In the genomic region with DNA sequence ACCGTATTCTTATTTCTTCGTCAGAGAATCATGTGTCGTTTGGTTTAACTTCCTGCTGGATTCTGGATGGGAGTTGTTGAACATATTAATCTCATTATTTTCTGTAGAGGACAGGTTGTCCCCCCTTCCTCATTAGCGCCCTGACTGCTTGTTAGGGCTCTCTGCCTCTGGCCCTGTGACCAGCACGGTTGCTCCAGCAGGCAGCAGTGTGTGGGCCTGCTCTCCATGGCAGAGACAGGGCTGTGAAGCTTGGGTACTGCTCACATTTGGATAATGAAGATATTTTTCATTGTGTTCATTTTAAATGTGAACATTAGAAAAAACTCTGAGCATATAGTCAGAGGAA, we compare ENCODE assay signal across 21 cellular contexts.
DNase-seq lines count a peak whose midpoint lies in the region; ATAC-seq and TF ChIP-seq lines count a peak whose summit lies in the region.
"Had no signal": no experiment of that assay in that cellular context is flagged by ENCODE, and none has a peak within 500 bp of the region (broad histone marks: within the 10 kb centered on the region; RNA-seq: fewer than 3 reads in every experiment).

No MANE protein-coding gene starts in this region.

- peaks cover 94% of the 10 kb centered on the region for H3K36me3 Mint-ChIP-seq in activated T-cell treated with anti-CD3 and anti-CD28 coated beads, Interleukin-2, amount 50 U/mL, for 24 hours (ENCODE audit: low read depth)
- H3K36me3 Mint-ChIP-seq in osteocyte (ENCODE audit: unreplicated experiment) = peaks cover 18% of the 10 kb centered on the region

- no peak overlapping the region for H3K4me3 ChIP-seq in duodenal mucosa (ENCODE audit: low read depth in 1 of 2, low read length in 2 of 2)
- no peak overlapping the region for H3K4me3 ChIP-seq in stomach smooth muscle (ENCODE audit: low read length in 2 of 2)
- H3K4me3 ChIP-seq: adrenal gland had no signal

- H3K36me3 ChIP-seq in duodenal mucosa (ENCODE audit: control insufficient read depth in 1 of 2, insufficient read depth in 2 of 2, low read length in 2 of 2) (peaks cover 20 to 75% of the 10 kb centered on the region in 2 donors), stomach smooth muscle (ENCODE audit: control insufficient read depth in 2 of 2, insufficient read depth in 2 of 2, low read length in 2 of 2) (peaks cover 15 to 24% of the 10 kb centered on the region in 2 donors)

- H3K9ac ChIP-seq in duodenal mucosa (ENCODE audit: low read depth in 1 of 2, low read length in 2 of 2) (no peak overlapping the region), stomach smooth muscle (ENCODE audit: low read length in 2 of 2) (no peak overlapping the region)

- no peak for TF ChIP-seq CTCF in osteocyte (IDR thresholded peaks at IDR 0.05)

- H3K9me3 ChIP-seq in duodenal mucosa (ENCODE audit: control insufficient read depth in 1 of 2, low read length in 2 of 2) (no peaks in the 10 kb centered on the region), stomach smooth muscle (ENCODE audit: control insufficient read depth in 2 of 2, low read length in 2 of 2) (no peaks in the 10 kb centered on the region)
- H3K9me3 ChIP-seq: adrenal gland had no signal

- H3K4me1 ChIP-seq in duodenal mucosa (ENCODE audit: control insufficient read depth in 1 of 2, insufficient read depth in 2 of 2, low read length in 2 of 2) (peaks cover 11% of the 10 kb centered on the region in 2 donors), stomach smooth muscle (ENCODE audit: control insufficient read depth, insufficient read depth, low read length) (peaks cover 51% of the 10 kb centered on the region)

- peak overlapping the region; percentile 11 for H3K27ac Mint-ChIP-seq in activated T-cell treated with anti-CD3 and anti-CD28 coated beads, Interleukin-2, amount 50 U/mL, for 24 hours
- peak overlapping the region; percentile 41 for H3K27ac Mint-ChIP-seq in osteocyte (ENCODE audit: unreplicated experiment)
- H3K27ac Mint-ChIP-seq: mesothelial cell of epicardium had no signal

- peak overlapping the region; percentile 1 for H3K27ac ChIP-seq in duodenal mucosa (ENCODE audit: low read depth, low read length)
- H3K27ac ChIP-seq in stomach smooth muscle (ENCODE audit: low read length) = peak overlapping the region; percentile 97
- H3K27ac ChIP-seq: adrenal gland had no signal

- H3K9me3 Mint-ChIP-seq in activated T-cell treated with anti-CD3 and anti-CD28 coated beads, Interleukin-2, amount 50 U/mL, for 24 hours = no peaks in the 10 kb centered on the region
- no peaks in the 10 kb centered on the region for H3K9me3 Mint-ChIP-seq in osteocyte (ENCODE audit: unreplicated experiment)
- H3K9me3 Mint-ChIP-seq: mesothelial cell of epicardium had no signal

- no peak for DNase-seq in activated T-cell treated with anti-CD3 and anti-CD28 coated beads, Interleukin-2, amount 50 U/mL, for 24 hours
- DNase-seq in activated T-cell treated with anti-CD3 and anti-CD28 coated beads, Interleukin-2, amount 50 U/mL, for 48 hours = no peak
- no peak for DNase-seq in osteocyte (ENCODE audit: extremely low spot score, unreplicated experiment)
- DNase-seq in posterior vena cava (ENCODE audit: low spot score) = no peak
- DNase-seq in SKM-1 (lab: John Stamatoyannopoulos, UW; ENCODE audit: unreplicated experiment) = no peak
- DNase-seq: activated CD4-positive, alpha-beta T cell treated with anti-CD3 and anti-CD28 coated beads for 1 hour; activated effector memory CD4-positive, alpha-beta T cell treated with Interleukin-2 at 50 U/mL for 16 hours; adrenal gland; central memory CD4-positive, alpha-beta T cell; effector CD8-positive, alpha-beta T cell; Kasumi-1; NCI-H1048; NCI-H1930; stimulated activated CD4-positive, alpha-beta T cell treated with anti-CD3 and anti-CD28 coated beads, Interleukin-1b, Interleukin-23, amount 100 ng/mL, for 48 hours; stimulated activated naive CD4-positive, alpha-beta T cell treated with Interleukin-2 at 50 U/mL for 16 hours; T1000 had no signal

- intact Hi-C loops in posterior vena cava (cut with DNase I) = no loop called here

- no peak overlapping the region for H3K4me3 Mint-ChIP-seq in activated T-cell treated with anti-CD3 and anti-CD28 coated beads, Interleukin-2, amount 50 U/mL, for 24 hours
- no peak overlapping the region for H3K4me3 Mint-ChIP-seq in osteocyte (ENCODE audit: unreplicated experiment)
- H3K4me3 Mint-ChIP-seq: mesothelial cell of epicardium had no signal

- H3K27me3 Mint-ChIP-seq in activated T-cell treated with anti-CD3 and anti-CD28 coated beads, Interleukin-2, amount 50 U/mL, for 24 hours = no peaks in the 10 kb centered on the region
- H3K27me3 Mint-ChIP-seq in osteocyte (ENCODE audit: unreplicated experiment) = no peaks in the 10 kb centered on the region

- H3K27me3 ChIP-seq in duodenal mucosa (ENCODE audit: control insufficient read depth in 1 of 2, insufficient read depth in 2 of 2, low read length in 2 of 2) = no peaks in the 10 kb centered on the region
- H3K27me3 ChIP-seq in stomach smooth muscle (ENCODE audit: control insufficient read depth in 1 of 2, insufficient read depth in 2 of 2, low read length in 2 of 2) = no peaks in the 10 kb centered on the region
- H3K27me3 ChIP-seq: adrenal gland had no signal

- H3K4me1 Mint-ChIP-seq in activated T-cell treated with anti-CD3 and anti-CD28 coated beads, Interleukin-2, amount 50 U/mL, for 24 hours (ENCODE audit: low read depth) = peaks cover 33% of the 10 kb centered on the region
- peaks cover 73% of the 10 kb centered on the region for H3K4me1 Mint-ChIP-seq in osteocyte (ENCODE audit: unreplicated experiment)

- no peak for ATAC-seq in HG03095 (IDR thresholded peaks at IDR 0.05; ENCODE audit: unreplicated experiment)
- ATAC-seq: SK-N-SH treated with all-trans-retinoic acid at 6 μM for 48 hours had no signal
